ENCODE assay signal across 9 cellular contexts in genomic region chr1:221045842-221046831, GRCh38.
A peak's percentile ranks its signal among the peaks of the same experiment; 100 is the strongest.
DNase-seq lines count a peak whose midpoint lies in the region; ATAC-seq and TF ChIP-seq lines count a peak whose summit lies in the region.
"Had no signal": no experiment of that assay in that cellular context is flagged by ENCODE, and none has a peak within 500 bp of the region (broad histone marks: within the 10 kb centered on the region; RNA-seq: fewer than 3 reads in every experiment).

No MANE protein-coding gene starts in this region.

- H3K27ac ChIP-seq in ascending aorta = no peak overlapping the region
- H3K27ac ChIP-seq: SJCRH30 had no signal

- ATAC-seq in GM18508 (IDR thresholded peaks at IDR 0.05; ENCODE audit: insufficient read depth, unreplicated experiment) (peak; percentile 95), HG02571 (IDR thresholded peaks at IDR 0.05; ENCODE audit: unreplicated experiment) (peak; percentile 93)

- H3K4me1 ChIP-seq in ascending aorta = no peaks in the 10 kb centered on the region

- TF ChIP-seq CTCF in ascending aorta (IDR thresholded peaks at IDR 0.05) = no peak

- intact Hi-C loops in ascending aorta (cut with DNase I) = no loop called here

- no peaks in the 10 kb centered on the region for H3K36me3 ChIP-seq in ascending aorta
- H3K36me3 ChIP-seq: SJCRH30 had no signal

- peak; percentile 98 for DNase-seq in MV-4-11 (lab: John Stamatoyannopoulos, UW)
- DNase-seq in globus pallidus (ENCODE audit: low spot score) = peak; percentile 45
- no peak for DNase-seq in LoVo (ENCODE audit: low spot score)
- DNase-seq in epidermal melanocyte (ENCODE audit: insufficient read length, low spot score) = no peak
- DNase-seq in ascending aorta (ENCODE audit: low spot score in 2 of 2) = no peak
- DNase-seq in activated gamma-delta T cell (lab: John Stamatoyannopoulos, UW) = no peak

- no peaks in the 10 kb centered on the region for H3K27me3 ChIP-seq in ascending aorta
- H3K27me3 ChIP-seq: SJCRH30 had no signal

- H3K9me3 ChIP-seq in ascending aorta = peaks cover 0 to 7% of the 10 kb centered on the region in 2 donors

- no peak overlapping the region for H3K4me3 ChIP-seq in ascending aorta
- H3K4me3 ChIP-seq: SJCRH30 had no signal

Comparison
In these comparisons a context has a peak if more than half of its experiments do, and no peak if none do; other contexts are left out.
1. DNase-seq: peak in MV-4-11 (single experiment) and globus pallidus (single experiment); none in LoVo (single experiment), epidermal melanocyte (single experiment), ascending aorta (0 of 2) and activated gamma-delta T cell (single experiment).